In genomic region chr5:101942321-101942882, GRCh38 we compare ENCODE assay signal across 8 cellular contexts.
A peak's percentile ranks its signal among the peaks of the same experiment; 100 is the strongest.
DNase-seq lines count a peak whose midpoint lies in the region; TF ChIP-seq lines count a peak whose summit lies in the region.

No MANE protein-coding gene starts in this region.

- H3K4me3 Mint-ChIP-seq in activated CD4-positive, alpha-beta T cell treated with anti-CD3 and anti-CD28 coated beads, Interleukin-2, amount 10 ng/mL, durations not matched to agents 24 days and 14 days: no peak overlapping the region
- H3K4me3 Mint-ChIP-seq in activated T-helper 1 cell treated with anti-CD3 and anti-CD28 coated beads, Interleukin-12 subunit alpha, Interleukin-12 subunit beta, Interleukin-2, Interleukin-4 antibody, amounts not matched to agents 30 ng/mL and 10 ng/mL and 1 ng/mL, durations not matched to agents 14 hours and 24 hours and 36 hours: no peak overlapping the region
- H3K4me3 Mint-ChIP-seq in activated T-cell treated with anti-CD3 and anti-CD28 coated beads, Interleukin-2, amount 50 U/mL, for 24 hours: no peak overlapping the region

- H3K4me3 ChIP-seq in HEK293 (ENCODE audit: low read depth, low read length): no peak overlapping the region
- no peak overlapping the region for H3K4me3 ChIP-seq in Loucy (ENCODE audit: low read length, poor library complexity, severe bottlenecking)

- H3K36me3 ChIP-seq in HEK293 (ENCODE audit: control insufficient read depth in 2 of 2, insufficient read depth in 1 of 2, low read length in 2 of 2) (no peaks in the 10 kb centered on the region), Loucy (ENCODE audit: insufficient read depth, low read length) (no peaks in the 10 kb centered on the region)

- no peaks in the 10 kb centered on the region for H3K9me3 ChIP-seq in HEK293 (ENCODE audit: control insufficient read depth, insufficient read depth, low read depth, low read length)
- no peaks in the 10 kb centered on the region for H3K9me3 ChIP-seq in Loucy (ENCODE audit: insufficient read depth, low read depth, low read length)

- no peak overlapping the region for H2AFZ ChIP-seq in Loucy (ENCODE audit: low read length)

- H3K79me2 ChIP-seq in Loucy (ENCODE audit: insufficient read depth, low read length): no peaks in the 10 kb centered on the region

- CTCF ChIA-PET in HEK293 (lab: Yijun Ruan, JAX): interaction anchor here (0.6 to 3.8 kb wide), 15 partner anchors 13 to 1749 kb away, joined by 3 to 25 read pairs (median 3); no protein-coding TSS in a partner anchor

- H3K27ac Mint-ChIP-seq in activated CD4-positive, alpha-beta T cell treated with anti-CD3 and anti-CD28 coated beads, Interleukin-2, amount 10 ng/mL, durations not matched to agents 24 days and 14 days: no peak overlapping the region
- no peak overlapping the region for H3K27ac Mint-ChIP-seq in activated T-helper 1 cell treated with anti-CD3 and anti-CD28 coated beads, Interleukin-12 subunit alpha, Interleukin-12 subunit beta, Interleukin-2, Interleukin-4 antibody, amounts not matched to agents 30 ng/mL and 10 ng/mL and 1 ng/mL, durations not matched to agents 14 hours and 24 hours and 36 hours
- no peak overlapping the region for H3K27ac Mint-ChIP-seq in activated T-cell treated with anti-CD3 and anti-CD28 coated beads, Interleukin-2, amount 50 U/mL, for 24 hours

- TF ChIP-seq CTCF in HEK293 (tag by site-specific recombination; IDR thresholded peaks at IDR 0.05): peak; percentile 29; the same call in 1 of the 2 replicates
- TF ChIP-seq CTCF in Loucy (conservative IDR thresholded peaks at IDR 0.05; ENCODE audit: low read length): peak; percentile 62

- H3K9me3 Mint-ChIP-seq in activated CD4-positive, alpha-beta T cell treated with anti-CD3 and anti-CD28 coated beads, Interleukin-2, amount 10 ng/mL, durations not matched to agents 24 days and 14 days: no peaks in the 10 kb centered on the region
- no peaks in the 10 kb centered on the region for H3K9me3 Mint-ChIP-seq in activated T-helper 1 cell treated with anti-CD3 and anti-CD28 coated beads, Interleukin-12 subunit alpha, Interleukin-12 subunit beta, Interleukin-2, Interleukin-4 antibody, amounts not matched to agents 30 ng/mL and 10 ng/mL and 1 ng/mL, durations not matched to agents 14 hours and 24 hours and 36 hours
- H3K9me3 Mint-ChIP-seq in activated T-cell treated with anti-CD3 and anti-CD28 coated beads, Interleukin-2, amount 50 U/mL, for 24 hours: no peaks in the 10 kb centered on the region

- POLR2A ChIA-PET in HEK293 (lab: Yijun Ruan, JAX): no interaction called here

- H3K9ac ChIP-seq in Loucy (ENCODE audit: low read depth, low read length, poor library complexity, severe bottlenecking): no peak overlapping the region

- H3F3A ChIP-seq in Loucy (ENCODE audit: low read depth): no peaks in the 10 kb centered on the region

- H3K27me3 Mint-ChIP-seq in activated CD4-positive, alpha-beta T cell treated with anti-CD3 and anti-CD28 coated beads, Interleukin-2, amount 10 ng/mL, durations not matched to agents 24 days and 14 days: no peaks in the 10 kb centered on the region
- no peaks in the 10 kb centered on the region for H3K27me3 Mint-ChIP-seq in activated T-helper 1 cell treated with anti-CD3 and anti-CD28 coated beads, Interleukin-12 subunit alpha, Interleukin-12 subunit beta, Interleukin-2, Interleukin-4 antibody, amounts not matched to agents 30 ng/mL and 10 ng/mL and 1 ng/mL, durations not matched to agents 14 hours and 24 hours and 36 hours (ENCODE audit: insufficient read depth)
- H3K27me3 Mint-ChIP-seq in activated T-cell treated with anti-CD3 and anti-CD28 coated beads, Interleukin-2, amount 50 U/mL, for 24 hours: no peaks in the 10 kb centered on the region

- intact Hi-C loops in activated CD4-positive, alpha-beta T cell treated with anti-CD3 and anti-CD28 coated beads, Interleukin-2, amount 10 ng/mL, durations not matched to agents 24 days and 14 days (cut with micrococcal nuclease): no loop called here
- intact Hi-C loops in activated T-helper 1 cell treated with anti-CD3 and anti-CD28 coated beads, Interleukin-12 subunit alpha, Interleukin-12 subunit beta, Interleukin-2, Interleukin-4 antibody, amounts not matched to agents 30 ng/mL and 10 ng/mL and 1 ng/mL, durations not matched to agents 14 hours and 24 hours and 36 hours (cut with micrococcal nuclease): loop anchor here (1.0 to 2.0 kb wide), 3 partner anchors 35 to 280 kb away; no protein-coding TSS in a partner anchor

- no peak overlapping the region for H3K4me2 ChIP-seq in Loucy (ENCODE audit: low read depth, low read length, poor library complexity, severe bottlenecking)

- no peaks in the 10 kb centered on the region for H4K20me1 ChIP-seq in Loucy (ENCODE audit: insufficient read depth, low read length, poor library complexity, severe bottlenecking)

- peak; percentile 63 for DNase-seq in activated CD4-positive, alpha-beta T cell treated with anti-CD3 and anti-CD28 coated beads, Interleukin-2, amount 10 ng/mL, durations not matched to agents 24 days and 14 days
- no peak for DNase-seq in activated CD4-positive, alpha-beta T cell treated with anti-CD3 and anti-CD28 coated beads for 1 hour
- DNase-seq in UCSD-AML1 (lab: John Stamatoyannopoulos, UW; ENCODE audit: unreplicated experiment) (peak; percentile 12), iris pigment epithelial cell (ENCODE audit: low read depth) (peak; percentile 24)
- DNase-seq in activated T-helper 1 cell treated with anti-CD3 and anti-CD28 coated beads, Interleukin-12 subunit alpha, Interleukin-12 subunit beta, Interleukin-2, Interleukin-4 antibody, amounts not matched to agents 30 ng/mL and 10 ng/mL and 1 ng/mL, durations not matched to agents 14 hours and 24 hours and 36 hours (ENCODE audit: low spot score): no peak
- no peak for DNase-seq in activated T-cell treated with anti-CD3 and anti-CD28 coated beads, Interleukin-2, amount 50 U/mL, for 24 hours

- H3K9me2 ChIP-seq in Loucy (replicated peaks; ENCODE audit: low read depth, low read length): no peaks in the 10 kb centered on the region

- no peaks in the 10 kb centered on the region for H3K27me3 ChIP-seq in Loucy (ENCODE audit: insufficient read depth, low read length, poor library complexity, severe bottlenecking)

- no peaks in the 10 kb centered on the region for H3K36me3 Mint-ChIP-seq in activated CD4-positive, alpha-beta T cell treated with anti-CD3 and anti-CD28 coated beads, Interleukin-2, amount 10 ng/mL, durations not matched to agents 24 days and 14 days (ENCODE audit: low read depth)
- no peaks in the 10 kb centered on the region for H3K36me3 Mint-ChIP-seq in activated T-helper 1 cell treated with anti-CD3 and anti-CD28 coated beads, Interleukin-12 subunit alpha, Interleukin-12 subunit beta, Interleukin-2, Interleukin-4 antibody, amounts not matched to agents 30 ng/mL and 10 ng/mL and 1 ng/mL, durations not matched to agents 14 hours and 24 hours and 36 hours (ENCODE audit: low read depth)
- no peaks in the 10 kb centered on the region for H3K36me3 Mint-ChIP-seq in activated T-cell treated with anti-CD3 and anti-CD28 coated beads, Interleukin-2, amount 50 U/mL, for 24 hours (ENCODE audit: low read depth)

- no peak overlapping the region for H3K27ac ChIP-seq in HEK293 (ENCODE audit: extremely low read depth, low read depth, low read length)

- H3K4me1 ChIP-seq in HEK293 (ENCODE audit: control insufficient read depth, insufficient read depth, low read length) (no peaks in the 10 kb centered on the region), Loucy (ENCODE audit: insufficient read depth, low read length, poor library complexity, severe bottlenecking) (peaks cover 7% of the 10 kb centered on the region)

- H3K4me1 Mint-ChIP-seq in activated CD4-positive, alpha-beta T cell treated with anti-CD3 and anti-CD28 coated beads, Interleukin-2, amount 10 ng/mL, durations not matched to agents 24 days and 14 days: peaks cover 3% of the 10 kb centered on the region
- H3K4me1 Mint-ChIP-seq in activated T-helper 1 cell treated with anti-CD3 and anti-CD28 coated beads, Interleukin-12 subunit alpha, Interleukin-12 subunit beta, Interleukin-2, Interleukin-4 antibody, amounts not matched to agents 30 ng/mL and 10 ng/mL and 1 ng/mL, durations not matched to agents 14 hours and 24 hours and 36 hours (ENCODE audit: low read depth): peaks cover 8% of the 10 kb centered on the region
- H3K4me1 Mint-ChIP-seq in activated T-cell treated with anti-CD3 and anti-CD28 coated beads, Interleukin-2, amount 50 U/mL, for 24 hours (ENCODE audit: low read depth): no peaks in the 10 kb centered on the region

TF ChIP-seq in HEK293, 187 proteins besides CTCF, POLR2A, EP300 and RAD21:
- TF ChIP-seq ZNF155 (tag by site-specific recombination; IDR thresholded peaks at IDR 0.05): no peak
- TF ChIP-seq ZNF654 (tag by site-specific recombination; IDR thresholded peaks at IDR 0.05; ENCODE audit: low read depth): peak; percentile 65
- TF ChIP-seq AEBP2 (tag by site-specific recombination; IDR thresholded peaks at IDR 0.05; ENCODE audit: borderline replicate concordance): no peak
- no peak for TF ChIP-seq ZNF138 (tag by site-specific recombination; IDR thresholded peaks at IDR 0.05; ENCODE audit: borderline replicate concordance)
TF ChIP-seq in HEK293: peak in this region for 1.

Comparison
In these comparisons a context has a peak if more than half of its experiments do, and no peak if none do; other contexts are left out.
1. DNase-seq: peak in activated CD4-positive, alpha-beta T cell treated with anti-CD3 and anti-CD28 coated beads, Interleukin-2, amount 10 ng/mL, durations not matched to agents 24 days and 14 days (single experiment), UCSD-AML1 (single experiment) and iris pigment epithelial cell (single experiment); none in activated CD4-positive, alpha-beta T cell treated with anti-CD3 and anti-CD28 coated beads for 1 hour (single experiment), activated T-helper 1 cell treated with anti-CD3 and anti-CD28 coated beads, Interleukin-12 subunit alpha, Interleukin-12 subunit beta, Interleukin-2, Interleukin-4 antibody, amounts not matched to agents 30 ng/mL and 10 ng/mL and 1 ng/mL, durations not matched to agents 14 hours and 24 hours and 36 hours (single experiment) and activated T-cell treated with anti-CD3 and anti-CD28 coated beads, Interleukin-2, amount 50 U/mL, for 24 hours (single experiment).